Comparison of ENCODE assay signal across 1 cellular context in genomic region chr2:231395188-231396057, GRCh38.
TF ChIP-seq lines count a peak whose summit lies in the region.

A gene with protein sequence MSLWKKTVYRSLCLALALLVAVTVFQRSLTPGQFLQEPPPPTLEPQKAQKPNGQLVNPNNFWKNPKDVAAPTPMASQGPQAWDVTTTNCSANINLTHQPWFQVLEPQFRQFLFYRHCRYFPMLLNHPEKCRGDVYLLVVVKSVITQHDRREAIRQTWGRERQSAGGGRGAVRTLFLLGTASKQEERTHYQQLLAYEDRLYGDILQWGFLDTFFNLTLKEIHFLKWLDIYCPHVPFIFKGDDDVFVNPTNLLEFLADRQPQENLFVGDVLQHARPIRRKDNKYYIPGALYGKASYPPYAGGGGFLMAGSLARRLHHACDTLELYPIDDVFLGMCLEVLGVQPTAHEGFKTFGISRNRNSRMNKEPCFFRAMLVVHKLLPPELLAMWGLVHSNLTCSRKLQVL (plus strand): TSS chr2:231395710. CDS start chr2:231395804, 94 bp downstream.

TF ChIP-seq in IMR-90, 13 proteins besides CTCF, POLR2A, EP300 and RAD21 (continued from another document):
- TF ChIP-seq USF2 (IDR thresholded peaks at IDR 0.05; ENCODE audit: low read depth, low read length) = no peak
- no peak for TF ChIP-seq CEBPB (IDR thresholded peaks at IDR 0.05; ENCODE audit: low read depth, low read length)
- no peak for TF ChIP-seq MXI1 (IDR thresholded peaks at IDR 0.05; ENCODE audit: borderline replicate concordance, low read depth, low read length)
- TF ChIP-seq MAZ (IDR thresholded peaks at IDR 0.05; ENCODE audit: borderline replicate concordance, low read depth, low read length) = no peak
- TF ChIP-seq, protein P1, sequence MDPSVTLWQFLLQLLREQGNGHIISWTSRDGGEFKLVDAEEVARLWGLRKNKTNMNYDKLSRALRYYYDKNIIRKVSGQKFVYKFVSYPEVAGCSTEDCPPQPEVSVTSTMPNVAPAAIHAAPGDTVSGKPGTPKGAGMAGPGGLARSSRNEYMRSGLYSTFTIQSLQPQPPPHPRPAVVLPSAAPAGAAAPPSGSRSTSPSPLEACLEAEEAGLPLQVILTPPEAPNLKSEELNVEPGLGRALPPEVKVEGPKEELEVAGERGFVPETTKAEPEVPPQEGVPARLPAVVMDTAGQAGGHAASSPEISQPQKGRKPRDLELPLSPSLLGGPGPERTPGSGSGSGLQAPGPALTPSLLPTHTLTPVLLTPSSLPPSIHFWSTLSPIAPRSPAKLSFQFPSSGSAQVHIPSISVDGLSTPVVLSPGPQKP (IDR thresholded peaks at IDR 0.05; ENCODE audit: borderline replicate concordance, low read depth, low read length) = no peak
- TF ChIP-seq MAFK (IDR thresholded peaks at IDR 0.05; ENCODE audit: low read depth, low read length) = no peak
